In the genomic region with DNA sequence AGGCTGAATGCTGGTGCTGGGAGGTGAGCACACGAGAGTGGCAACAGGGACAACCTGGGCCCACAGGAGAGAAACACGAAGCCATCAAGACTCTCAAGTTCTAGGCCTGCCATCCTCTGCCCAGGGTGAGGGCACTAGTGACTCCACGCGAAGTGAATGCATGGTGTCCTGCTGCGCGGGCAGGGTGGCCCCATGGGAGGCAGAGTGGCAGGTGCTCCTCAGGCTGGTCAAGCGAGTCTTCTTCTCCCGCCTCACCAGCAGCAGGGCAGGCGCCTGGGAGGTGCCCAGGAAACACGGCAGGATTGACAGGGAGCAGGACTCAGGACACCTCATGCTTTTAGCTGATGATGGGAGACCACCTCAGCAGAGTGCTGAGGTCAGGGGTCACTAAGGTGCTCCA, we compare ENCODE assay signal across 18 cellular contexts. TPM values are rescaled to one million over a fixed set of nuclear protein-coding genes. Genes with fewer than 3 reads are reported as not detected.
A peak's percentile ranks its signal among the peaks of the same experiment; 100 is the strongest.
DNase-seq lines count a peak whose midpoint lies in the region; ATAC-seq and TF ChIP-seq lines count a peak whose summit lies in the region.
"Had no signal": no experiment of that assay in that cellular context is flagged by ENCODE, and none has a peak within 500 bp of the region (broad histone marks: within the 10 kb centered on the region; RNA-seq: fewer than 3 reads in every experiment).

No MANE protein-coding gene starts in this region.

- peaks cover 6% of the 10 kb centered on the region for H3K36me3 Mint-ChIP-seq in T-helper 17 cell (ENCODE audit: low read depth)
- H3K36me3 Mint-ChIP-seq in neural crest cell (ENCODE audit: low read depth), result peaks cover 9% of the 10 kb centered on the region

- TF ChIP-seq POLR2A in thyroid gland (IDR thresholded peaks at IDR 0.05), result no peak

- 40 to 78% methylated on average over 10 of the region's 10 CpGs for WGBS in thyroid gland, 2 donors

- H3K4me1 ChIP-seq in BLaER1 treated with 17β-estradiol and CSF1 and Interleukin-3, amounts not matched to agents 10 nM and 100 nM, result peaks cover 25 to 48% (median 41%) of the 10 kb centered on the region in 10 experiments
- H3K4me1 ChIP-seq in thyroid gland (peaks cover 0 to 9% of the 10 kb centered on the region in 2 donors), BE2C (no peaks in the 10 kb centered on the region)

- intact Hi-C loops in thyroid gland (cut with DNase I), result no loop called here

- H3K9me3 ChIP-seq in BLaER1 treated with 17β-estradiol and CSF1 and Interleukin-3, amounts not matched to agents 10 nM and 100 nM (replicated peaks in 1 of 11), result peaks cover 12 to 28% (median 16%) of the 10 kb centered on the region in 11 experiments
- H3K9me3 ChIP-seq in T-helper 17 cell (ENCODE audit: control insufficient read depth, low read length, poor library complexity, severe bottlenecking) (no peaks in the 10 kb centered on the region), thyroid gland (no peaks in the 10 kb centered on the region), BE2C (no peaks in the 10 kb centered on the region)

- no peak for ATAC-seq in T-helper 17 cell
- ATAC-seq: CD8-positive, alpha-beta T cell; HCT116 had no signal

- peak overlapping the region in 8 of 11 experiments; percentile 3 to 54 (median 28); a peak in 13 of 22 replicates for H3K4me2 ChIP-seq in BLaER1 treated with 17β-estradiol and CSF1 and Interleukin-3, amounts not matched to agents 10 nM and 100 nM

- TF ChIP-seq CTCF in neural crest cell (conservative IDR thresholded peaks at IDR 0.05), result no peak
- no peak for TF ChIP-seq CTCF in thyroid gland (IDR thresholded peaks at IDR 0.05)
- TF ChIP-seq CTCF in BE2C (IDR thresholded peaks at IDR 0.05; ENCODE audit: low read depth, low read length), result no peak

- peaks cover 30% of the 10 kb centered on the region for H3K4me1 Mint-ChIP-seq in T-helper 17 cell
- no peaks in the 10 kb centered on the region for H3K4me1 Mint-ChIP-seq in neural crest cell

- H3K27ac ChIP-seq in BLaER1 treated with 17β-estradiol and CSF1 and Interleukin-3, amounts not matched to agents 10 nM and 100 nM, result 0 out of 22 replicates have a peak overlapping the region, but pooled peaks of 2 of the 11 experiments have one; percentile 9 to 27
- H3K27ac ChIP-seq in thyroid gland, result no peak overlapping the region
- H3K27ac ChIP-seq: GM23248, HL-60 had no signal

- H3K27me3 Mint-ChIP-seq in T-helper 17 cell (no peaks in the 10 kb centered on the region), neural crest cell (ENCODE audit: low read depth) (no peaks in the 10 kb centered on the region)
- H3K27me3 Mint-ChIP-seq: IgD-negative memory B cell had no signal

- H3K9me3 Mint-ChIP-seq in neural crest cell, result no peaks in the 10 kb centered on the region
- H3K9me3 Mint-ChIP-seq: CD8-positive, alpha-beta T cell; HFFc6 had no signal

- H3K9ac ChIP-seq in BLaER1 treated with 17β-estradiol and CSF1 and Interleukin-3, amounts not matched to agents 10 nM and 100 nM, result no peak overlapping the region
- H3K9ac ChIP-seq: GM23248 had no signal

- peaks cover 9 to 68% (median 37%) of the 10 kb centered on the region in 11 experiments; a peak in 15 of 22 replicates for H4K20me1 ChIP-seq in BLaER1 treated with 17β-estradiol and CSF1 and Interleukin-3, amounts not matched to agents 10 nM and 100 nM

- H3K27me3 ChIP-seq in BLaER1 treated with 17β-estradiol and CSF1 and Interleukin-3, amounts not matched to agents 10 nM and 100 nM, result no peaks in the 10 kb centered on the region
- no peaks in the 10 kb centered on the region for H3K27me3 ChIP-seq in thyroid gland
- no peaks in the 10 kb centered on the region for H3K27me3 ChIP-seq in BE2C

- H3K36me3 ChIP-seq in BLaER1 treated with 17β-estradiol and CSF1 and Interleukin-3, amounts not matched to agents 10 nM and 100 nM, result peaks cover 11 to 39% (median 29%) of the 10 kb centered on the region in 11 experiments; a peak in 20 of 22 replicates
- H3K36me3 ChIP-seq in thyroid gland, result no peaks in the 10 kb centered on the region
- no peaks in the 10 kb centered on the region for H3K36me3 ChIP-seq in BE2C

- H3K27ac Mint-ChIP-seq in T-helper 17 cell, result peak overlapping the region; percentile 67
- peak overlapping the region; percentile 53 for H3K27ac Mint-ChIP-seq in neural crest cell (ENCODE audit: unreplicated experiment)
- H3K27ac Mint-ChIP-seq: CD8-positive, alpha-beta T cell; HFFc6; IgD-negative memory B cell had no signal

- H3K4me3 Mint-ChIP-seq in T-helper 17 cell (no peak overlapping the region), neural crest cell (no peak overlapping the region)
- H3K4me3 Mint-ChIP-seq: CD8-positive, alpha-beta T cell; HFFc6; IgD-negative memory B cell had no signal

- no peak overlapping the region for H3K4me3 ChIP-seq in BLaER1 treated with 17β-estradiol and CSF1 and Interleukin-3, amounts not matched to agents 10 nM and 100 nM
- H3K4me3 ChIP-seq in thyroid gland (replicated peaks in 1 of 3) (no peak overlapping the region), BE2C (ENCODE audit: low read depth, low read length) (no peak overlapping the region)
- H3K4me3 ChIP-seq: GM23248 had no signal

- DNase-seq in T-helper 17 cell (no peak), neural crest cell (ENCODE audit: low read depth, low spot score) (no peak), thyroid gland (peak; percentile 36 to 45), NCI-H1092 (lab: John Stamatoyannopoulos, UW) (no peak), retina (no peak), BE2C (no peak)
- DNase-seq: ACHN; CD8-positive, alpha-beta T cell; GM23248; H7; HFFc6; KG1 had no signal

RNA-seq across cellular contexts. Expression of a gene that starts 26.9 kb away (rescaled TPM):
- total RNA-seq in T-helper 17 cell (10 to 100 TPM; 41.1 to 42.6 TPM), neural crest cell (20.3 and 21.3 TPM in 2 replicates), thyroid gland (10 to 100 TPM; 15.0 to 22.1 (median 18.7) TPM)
- polyA plus RNA-seq in BE2C (2012; ENCODE audit: insufficient read depth, insufficient read length, low read depth), result 8.4 TPM

RNA-seq across cellular contexts. Expression of a gene that starts 35.7 kb away (rescaled TPM):
- 10 to 100 TPM; 12.3 to 16.0 TPM for total RNA-seq in T-helper 17 cell
- total RNA-seq in neural crest cell, result 3.4 and 4.1 TPM in 2 replicates
- 1 to 10 TPM; 4.0 to 7.0 (median 6.7) TPM for total RNA-seq in thyroid gland
- polyA plus RNA-seq in BE2C (2012; ENCODE audit: insufficient read depth, insufficient read length, low read depth), result not detected
- total RNA-seq: GM23248, HT1080 had no signal
- polyA plus RNA-seq: BJ, GM23248, IgD-negative memory B cell had no signal

RNA-seq across cellular contexts. Expression of a gene that starts 40.0 kb away (rescaled TPM):
- 10 to 100 TPM; 25.8 to 40.6 TPM for total RNA-seq in T-helper 17 cell
- total RNA-seq in neural crest cell, result 6.3 and 8.6 TPM in 2 replicates
- 1 to 10 TPM; 3.9 to 8.6 (median 7.5) TPM for total RNA-seq in thyroid gland
- 0.91 TPM for polyA plus RNA-seq in BE2C (2012; ENCODE audit: insufficient read depth, insufficient read length, low read depth)
- total RNA-seq: HT1080 had no signal
- polyA plus RNA-seq: GM23248, IgD-negative memory B cell had no signal

Comparison
In these comparisons a context has a peak if more than half of its experiments do, and no peak if none do; other contexts are left out.
1. DNase-seq: peak in thyroid gland (2 of 2); none in T-helper 17 cell (0 of 3), neural crest cell (single experiment), NCI-H1092 (single experiment), retina (single experiment) and BE2C (single experiment).